14 cellular contexts compared by ENCODE assay signal in the genomic region with DNA sequence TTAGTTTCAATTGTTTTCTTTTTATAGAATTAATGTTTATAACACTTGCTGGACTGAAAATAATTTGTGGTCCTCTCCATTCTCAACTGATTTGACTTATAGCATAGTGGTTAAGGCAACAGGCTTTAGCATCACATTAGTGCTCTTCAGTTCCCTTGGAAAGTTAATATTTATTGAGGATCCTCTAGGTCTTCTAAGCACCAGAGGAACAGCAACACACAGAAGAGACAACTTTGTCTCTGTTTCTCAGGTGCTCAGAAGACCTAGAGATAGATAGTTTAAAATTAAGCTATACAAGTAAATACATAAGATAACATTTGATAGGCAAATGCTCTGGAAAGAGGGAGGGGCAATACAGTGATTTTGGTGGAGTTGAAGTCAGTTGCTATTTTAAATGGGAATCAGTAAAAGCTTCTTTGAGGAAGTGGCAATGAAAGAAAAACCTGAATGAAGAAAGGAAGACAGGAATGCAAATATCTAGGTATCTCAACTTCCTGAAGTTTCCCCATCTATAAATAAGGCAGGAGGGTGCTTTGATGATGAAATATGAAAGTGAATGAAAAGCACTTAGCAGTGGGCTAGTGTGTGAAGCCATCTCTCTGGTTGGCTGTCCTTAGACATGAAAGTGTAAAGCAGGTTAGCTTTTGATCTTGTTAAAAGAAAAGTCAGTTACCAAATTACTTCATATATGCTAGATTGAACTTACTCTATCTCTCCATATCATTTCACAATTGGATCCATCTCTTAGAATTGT. TPM values are rescaled to one million over a fixed set of nuclear protein-coding genes. Genes with fewer than 3 reads are reported as not detected.
DNase-seq lines count a peak whose midpoint lies in the region; ATAC-seq, FAIRE-seq and TF ChIP-seq lines count a peak whose summit lies in the region.
"Had no signal": no experiment of that assay in that cellular context is flagged by ENCODE, and none has a peak within 500 bp of the region (broad histone marks: within the 10 kb centered on the region; RNA-seq: fewer than 3 reads in every experiment).

No MANE protein-coding gene starts in this region.

- no peaks in the 10 kb centered on the region for H3K4me1 ChIP-seq in CD8-positive, alpha-beta memory T cell (ENCODE audit: insufficient read depth, low read length)
- H3K4me1 ChIP-seq: sigmoid colon, vagina had no signal

- ATAC-seq in GM19395 (IDR thresholded peaks at IDR 0.05; ENCODE audit: unreplicated experiment): peak; percentile 94
- peak; percentile 87 for ATAC-seq in HG02840 (IDR thresholded peaks at IDR 0.05; ENCODE audit: low FRiP score, unreplicated experiment)
- peak; percentile 96 for ATAC-seq in HG03460 (IDR thresholded peaks at IDR 0.05; ENCODE audit: unreplicated experiment)
- ATAC-seq: T-helper 17 cell had no signal

- H3K27ac Mint-ChIP-seq in CD8-positive, alpha-beta memory T cell: no peak overlapping the region
- H3K27ac Mint-ChIP-seq: T-helper 17 cell had no signal

- H3K4me3 Mint-ChIP-seq in CD8-positive, alpha-beta memory T cell: no peak overlapping the region
- H3K4me3 Mint-ChIP-seq: T-helper 17 cell had no signal

- no peak for TF ChIP-seq POLR2A in GM12892 (IDR thresholded peaks at IDR 0.05; ENCODE audit: low read depth, low read length)

- H3K27ac ChIP-seq in CD8-positive, alpha-beta memory T cell (ENCODE audit: low read depth, low read length): no peak overlapping the region
- H3K27ac ChIP-seq: sigmoid colon, vagina had no signal

- CTCF ChIA-PET in CD8-positive, alpha-beta memory T cell (lab: Charles Lee): no interaction called here

- peaks cover 21 to 64% of the 10 kb centered on the region in 2 donors for H3K27me3 Mint-ChIP-seq in CD8-positive, alpha-beta memory T cell

- H3K27me3 ChIP-seq in CD8-positive, alpha-beta memory T cell (ENCODE audit: insufficient read depth, low read length, poor library complexity, severe bottlenecking): peaks cover 3% of the 10 kb centered on the region
- H3K27me3 ChIP-seq: vagina had no signal

- no peak overlapping the region for H3K4me3 ChIP-seq in CD8-positive, alpha-beta memory T cell (ENCODE audit: low read length)
- H3K4me3 ChIP-seq: sigmoid colon, vagina had no signal

- FAIRE-seq in GM12892 (lab: Jason Lieb, UNC): peak; percentile 70
- FAIRE-seq: astrocyte, endometrium had no signal

- no peaks in the 10 kb centered on the region for H3K9me3 ChIP-seq in CD8-positive, alpha-beta memory T cell (ENCODE audit: low read length)
- H3K9me3 ChIP-seq: sigmoid colon, vagina had no signal

- no peaks in the 10 kb centered on the region for H3K36me3 Mint-ChIP-seq in CD8-positive, alpha-beta memory T cell

- POLR2A ChIA-PET in CD8-positive, alpha-beta memory T cell (lab: Charles Lee): no interaction called here

- DNase-seq in GM12892 (ENCODE audit: insufficient read length) (no peak), NCI-H345 treated with DMSO at 0.1 percent for 48 hours (lab: John Stamatoyannopoulos, UW; ENCODE audit: unreplicated experiment) (no peak), OCI-M1 (lab: John Stamatoyannopoulos, UW) (no peak), DMS 273 treated with DMSO at 0.1 percent for 48 hours (lab: John Stamatoyannopoulos, UW) (no peak)
- no peak for DNase-seq in CD8-positive, alpha-beta memory T cell
- DNase-seq: sigmoid colon, T-helper 17 cell had no signal

- H3K9me3 Mint-ChIP-seq in CD8-positive, alpha-beta memory T cell: peaks cover 0 to 2% (median 0%) of the 10 kb centered on the region in 5 donors

- H3K36me3 ChIP-seq in CD8-positive, alpha-beta memory T cell (ENCODE audit: insufficient read depth, low read length): no peaks in the 10 kb centered on the region
- H3K36me3 ChIP-seq: sigmoid colon, vagina had no signal

- H3K4me1 Mint-ChIP-seq in CD8-positive, alpha-beta memory T cell: no peaks in the 10 kb centered on the region

RNA-seq across cellular contexts. Expression of a gene that starts 7.9 kb away (rescaled TPM):
- polyA plus RNA-seq in GM12892 (2012; ENCODE audit: missing spikeins): not detected
- not detected for total RNA-seq in CD8-positive, alpha-beta memory T cell
- polyA plus RNA-seq in CD8-positive, alpha-beta memory T cell: not detected
- total RNA-seq: astrocyte, sigmoid colon, T-helper 17 cell, vagina had no signal
- polyA plus RNA-seq: BJ had no signal

RNA-seq across cellular contexts. Expression of a gene that starts 15.5 kb away (rescaled TPM):
- polyA plus RNA-seq in GM12892 (2012; ENCODE audit: missing spikeins): 8.4 TPM
- total RNA-seq in CD8-positive, alpha-beta memory T cell: not detected
- polyA plus RNA-seq in CD8-positive, alpha-beta memory T cell: 31.9 TPM
- total RNA-seq: sigmoid colon, T-helper 17 cell, vagina had no signal
